9 cellular contexts compared by ENCODE assay signal in genomic region chr5:88203977-88204735, GRCh38.
DNase-seq lines count a peak whose midpoint lies in the region; ATAC-seq and TF ChIP-seq lines count a peak whose summit lies in the region.
"Had no signal": no experiment of that assay in that cellular context is flagged by ENCODE, and none has a peak within 500 bp of the region (broad histone marks: within the 10 kb centered on the region; RNA-seq: fewer than 3 reads in every experiment).

No MANE protein-coding gene starts in this region.

- H3K9me3 ChIP-seq in mucosa of descending colon, result no peaks in the 10 kb centered on the region
- no peaks in the 10 kb centered on the region for H3K9me3 ChIP-seq in prostate gland
- H3K9me3 ChIP-seq in psoas muscle, result no peaks in the 10 kb centered on the region
- H3K9me3 ChIP-seq in upper lobe of left lung, result no peaks in the 10 kb centered on the region

- no peak for TF ChIP-seq EP300 in upper lobe of left lung (IDR thresholded peaks at IDR 0.05)

- H3K4me1 ChIP-seq in mucosa of descending colon (ENCODE audit: low read depth) (no peaks in the 10 kb centered on the region), prostate gland (replicated peaks) (no peaks in the 10 kb centered on the region), psoas muscle (no peaks in the 10 kb centered on the region), upper lobe of left lung (no peaks in the 10 kb centered on the region)

- intact Hi-C loops in mucosa of descending colon (cut with DNase I, micrococcal nuclease), result no loop called here
- intact Hi-C loops in prostate gland (cut with DNase I), result no loop called here
- intact Hi-C loops in psoas muscle (cut with DNase I), result no loop called here

- 75% methylated on average over 5 of the region's 5 CpGs for WGBS in prostate gland
- WGBS in psoas muscle, 3 donors, result 79 to 83% (median 82%) methylated on average over 5 of the region's 5 CpGs
- 73 to 84% methylated on average over 5 of the region's 5 CpGs for WGBS in upper lobe of left lung, 2 donors

- TF ChIP-seq POLR2A in prostate gland (IDR thresholded peaks at IDR 0.05) (no peak), upper lobe of left lung (IDR thresholded peaks at IDR 0.05) (no peak)

- H3K27ac ChIP-seq in prostate gland (no peak overlapping the region), psoas muscle (no peak overlapping the region), upper lobe of left lung (no peak overlapping the region)

- TF ChIP-seq CTCF in mucosa of descending colon (IDR thresholded peaks at IDR 0.05) (no peak), prostate gland (IDR thresholded peaks at IDR 0.05) (no peak), psoas muscle (IDR thresholded peaks at IDR 0.05) (no peak), upper lobe of left lung (IDR thresholded peaks at IDR 0.05) (no peak)

- DNase-seq in D341Med (ENCODE audit: low spot score) (peak; percentile 5), mucosa of descending colon (peak in 1 of 3 donors; percentile 8), prostate gland (ENCODE audit: low spot score) (no peak), psoas muscle (no peak), upper lobe of left lung (no peak)
- DNase-seq in activated T-cell treated with anti-CD3 and anti-CD28 coated beads, Interleukin-2, amount 50 U/mL, for 48 hours, result peak; percentile 34 to 39
- DNase-seq: NCI-H510A had no signal

- peaks cover 3% of the 10 kb centered on the region for H3K36me3 ChIP-seq in mucosa of descending colon (ENCODE audit: low read depth)
- no peaks in the 10 kb centered on the region for H3K36me3 ChIP-seq in prostate gland
- H3K36me3 ChIP-seq in psoas muscle (ENCODE audit: insufficient read depth in 1 of 2, low read depth in 1 of 2), result peaks cover 2 to 60% of the 10 kb centered on the region in 2 donors
- H3K36me3 ChIP-seq in upper lobe of left lung, result peaks cover 0 to 21% (median 0%) of the 10 kb centered on the region in 4 donors

- H3K4me3 ChIP-seq in mucosa of descending colon (no peak overlapping the region), prostate gland (no peak overlapping the region), psoas muscle (no peak overlapping the region), upper lobe of left lung (no peak overlapping the region)

- ATAC-seq in HG03066 (IDR thresholded peaks at IDR 0.05; ENCODE audit: low read depth, unreplicated experiment) (peak; percentile 74), mucosa of descending colon (peak; percentile 53), psoas muscle (no peak), upper lobe of left lung (ENCODE audit: low FRiP score in 2 of 2) (no peak), HG03521 (IDR thresholded peaks at IDR 0.05; ENCODE audit: unreplicated experiment) (no peak)

- H3K27me3 ChIP-seq in prostate gland (replicated peaks; ENCODE audit: insufficient read depth), result no peaks in the 10 kb centered on the region
- no peaks in the 10 kb centered on the region for H3K27me3 ChIP-seq in psoas muscle (ENCODE audit: insufficient read depth in 3 of 3, low read length in 2 of 3)
- no peaks in the 10 kb centered on the region for H3K27me3 ChIP-seq in upper lobe of left lung

Comparison
In these comparisons a context has a peak if more than half of its experiments do, and no peak if none do; other contexts are left out.
1. DNase-seq: peak in D341Med (single experiment) and activated T-cell treated with anti-CD3 and anti-CD28 coated beads, Interleukin-2, amount 50 U/mL, for 48 hours (2 of 2); none in prostate gland (single experiment), psoas muscle (0 of 2) and upper lobe of left lung (0 of 2).
2. ATAC-seq: peak in HG03066 (single experiment) and mucosa of descending colon (single experiment); none in psoas muscle (0 of 4), upper lobe of left lung (0 of 2) and HG03521 (single experiment).